In genomic region chr6:26216015-26216885, GRCh38 we compare ENCODE assay signal across 8 cellular contexts.
DNase-seq lines count a peak whose midpoint lies in the region; ATAC-seq and TF ChIP-seq lines count a peak whose summit lies in the region.

No MANE protein-coding gene starts in this region.

- DNase-seq in AG08396 (ENCODE audit: low spot score): peak; percentile 85
- DNase-seq in NCI-H2196 treated with DMSO at 0.1 percent for 48 hours (lab: John Stamatoyannopoulos, UW; ENCODE audit: unreplicated experiment): peak; percentile 86
- peak; percentile 66 for DNase-seq in activated CD4-positive, CD25-positive, alpha-beta regulatory T cell treated with anti-CD3 and anti-CD28 coated beads, Interleukin-2, amount 50 U/mL, for 16 hours (ENCODE audit: low read depth, low spot score)
- peak; percentile 84 for DNase-seq in colonic mucosa
- peak; percentile 99 for DNase-seq in kidney epithelial cell (ENCODE audit: low read depth)
- DNase-seq in stimulated activated CD4-positive, alpha-beta T cell treated with anti-CD3 and anti-CD28 coated beads, Interleukin-2, amount 100 ng/mL, for 48 hours: peak; percentile 67 to 70

- peak overlapping the region; percentile 97 for H3K27ac ChIP-seq in colonic mucosa

- peak; percentile 79 for ATAC-seq in GM18870 (IDR thresholded peaks at IDR 0.05; ENCODE audit: unreplicated experiment)
- ATAC-seq in HG03097 (IDR thresholded peaks at IDR 0.05; ENCODE audit: low FRiP score, unreplicated experiment): peak; percentile 75

- H3K4me3 ChIP-seq in colonic mucosa (peak overlapping the region; percentile 43), kidney epithelial cell (ENCODE audit: low read depth, low read length) (peak overlapping the region; percentile 79)

- H3K27me3 ChIP-seq in colonic mucosa (no peaks in the 10 kb centered on the region), kidney epithelial cell (ENCODE audit: control insufficient read depth, insufficient read depth, low read length) (no peaks in the 10 kb centered on the region)

- TF ChIP-seq CTCF in colonic mucosa (IDR thresholded peaks at IDR 0.05): no peak
- no peak for TF ChIP-seq CTCF in kidney epithelial cell (IDR thresholded peaks at IDR 0.05; ENCODE audit: insufficient read depth, low read length, poor library complexity, severe bottlenecking)

- peak overlapping the region; percentile 74 to 98 for H3K9ac ChIP-seq in colonic mucosa (ENCODE audit: low read depth in 2 of 2, low read length in 2 of 2)

- intact Hi-C loops in colonic mucosa (cut with DNase I): loop anchor here (5.0 kb wide), 1 partner anchor 66 kb away; no protein-coding TSS in a partner anchor

- H3K9me3 ChIP-seq in colonic mucosa: no peaks in the 10 kb centered on the region

- no peaks in the 10 kb centered on the region for H3K36me3 ChIP-seq in colonic mucosa
- H3K36me3 ChIP-seq in kidney epithelial cell (ENCODE audit: control insufficient read depth, insufficient read depth, low read length): no peaks in the 10 kb centered on the region

- peaks cover 3% of the 10 kb centered on the region for H3K4me1 ChIP-seq in colonic mucosa

Comparison
In these comparisons a context has a peak if more than half of its experiments do, and no peak if none do; other contexts are left out.
1. Peak in every context shown above with its lines: DNase-seq, ATAC-seq, H3K4me3 ChIP-seq and H3K27ac ChIP-seq.